In genomic region chrX:118352566-118352965, GRCh38 we compare ENCODE assay signal across 26 cellular contexts. TPM values are rescaled to one million over a fixed set of nuclear protein-coding genes. Genes with fewer than 3 reads are reported as not detected.
DNase-seq lines count a peak whose midpoint lies in the region; ATAC-seq and TF ChIP-seq lines count a peak whose summit lies in the region.
"Had no signal": no experiment of that assay in that cellular context is flagged by ENCODE, and none has a peak within 500 bp of the region (broad histone marks: within the 10 kb centered on the region; RNA-seq: fewer than 3 reads in every experiment).

No MANE protein-coding gene starts in this region.

- no peaks in the 10 kb centered on the region for H3K36me3 Mint-ChIP-seq in CD8-positive, alpha-beta memory T cell
- H3K36me3 Mint-ChIP-seq in WTC11 = no peaks in the 10 kb centered on the region

- no peak overlapping the region for H2BK120ac ChIP-seq in mesendoderm (ENCODE audit: low read depth, low read length)

- TF ChIP-seq CTCF in WTC11 (IDR thresholded peaks at IDR 0.05) (no peak), osteoblast (IDR thresholded peaks at IDR 0.05; ENCODE audit: extremely low read depth, low read depth, low read length) (no peak)

- no peak overlapping the region for H4K8ac ChIP-seq in mesendoderm (ENCODE audit: low read depth, low read length)

- H3K9me3 ChIP-seq in CD8-positive, alpha-beta memory T cell (ENCODE audit: low read length) = no peaks in the 10 kb centered on the region
- no peaks in the 10 kb centered on the region for H3K9me3 ChIP-seq in osteoblast (ENCODE audit: low read depth, low read length)
- H3K9me3 ChIP-seq: lower lobe of right lung, SK-N-SH, uterus had no signal

- H3K36me3 ChIP-seq in ACC112 (ENCODE audit: insufficient read depth, low read length) (no peaks in the 10 kb centered on the region), mesendoderm (ENCODE audit: control insufficient read depth, insufficient read depth, low read length) (no peaks in the 10 kb centered on the region), osteoblast (ENCODE audit: insufficient read depth, low read length) (no peaks in the 10 kb centered on the region)
- H3K36me3 ChIP-seq in CD8-positive, alpha-beta memory T cell (ENCODE audit: insufficient read depth, low read length) = no peaks in the 10 kb centered on the region
- H3K36me3 ChIP-seq: lower lobe of right lung, uterus had no signal

- H3K27me3 Mint-ChIP-seq in CD8-positive, alpha-beta memory T cell = no peaks in the 10 kb centered on the region
- H3K27me3 Mint-ChIP-seq in WTC11 (ENCODE audit: low read depth) = no peaks in the 10 kb centered on the region

- no peak overlapping the region for H2AK5ac ChIP-seq in mesendoderm (ENCODE audit: low read length)

- no peak overlapping the region for H2BK5ac ChIP-seq in mesendoderm (ENCODE audit: low read length)

- no peak overlapping the region for H2AFZ ChIP-seq in ACC112 (ENCODE audit: low read length, unreplicated experiment)
- H2AFZ ChIP-seq in osteoblast (ENCODE audit: low read length) = no peak overlapping the region

- H3K9ac ChIP-seq in mesendoderm (ENCODE audit: low read length) = no peak overlapping the region
- H3K9ac ChIP-seq: SK-N-SH had no signal

- intact Hi-C loops in left ventricle myocardium superior (cut with micrococcal nuclease) = no loop called here

- no peak for DNase-seq in CD8-positive, alpha-beta memory T cell
- no peak for DNase-seq in WTC11 (ENCODE audit: low spot score)
- peak; percentile 24 for DNase-seq in mesendoderm
- DNase-seq in HT-29 (ENCODE audit: low spot score) = no peak
- no peak for DNase-seq in left ventricle myocardium superior
- DNase-seq in osteoblast (ENCODE audit: insufficient read length, low spot score, missing footprints) = no peak
- DNase-seq: activated naive CD4-positive, alpha-beta T cell; activated T-cell treated with anti-CD3 and anti-CD28 coated beads, Interleukin-2, amount 50 U/mL, for 4 hours; amniotic stem cell; C1 segment of cervical spinal cord; dermis blood vessel endothelial cell; HCEC 1CT; islet precursor cell; lower lobe of right lung; NCI-H1105 treated with DMSO at 0.1 percent for 48 hours; NCI-H2081; NCI-H226; occipital lobe; SK-N-SH; small intestine; stimulated activated CD4-positive, alpha-beta T cell treated with anti-CD3 and anti-CD28 coated beads, Interleukin-2, amount 100 ng/mL, for 24 hours; T-helper 9 cell; uterus had no signal

- CTCF ChIA-PET in CD8-positive, alpha-beta memory T cell (lab: Charles Lee) = no interaction called here
- CTCF ChIA-PET in WTC11 (lab: Charles Lee) = no interaction called here

- POLR2A ChIA-PET in CD8-positive, alpha-beta memory T cell (lab: Charles Lee) = no interaction called here
- POLR2A ChIA-PET in WTC11 (lab: Charles Lee) = no interaction called here

- H3K27ac ChIP-seq in ACC112 (ENCODE audit: low read depth, low read length) = peak overlapping the region; percentile 41; the same call in 1 of the 2 replicates
- H3K27ac ChIP-seq in CD8-positive, alpha-beta memory T cell (ENCODE audit: low read depth, low read length) = no peak overlapping the region
- H3K27ac ChIP-seq in mesendoderm (ENCODE audit: low read depth, low read length) = no peak overlapping the region
- H3K27ac ChIP-seq in osteoblast (ENCODE audit: low read depth, low read length) = no peak overlapping the region
- H3K27ac ChIP-seq: lower lobe of right lung, RWPE1, uterus had no signal

- H2BK15ac ChIP-seq in mesendoderm (replicated peaks; ENCODE audit: low read depth) = no peak overlapping the region

- H3K4me1 ChIP-seq in ACC112 (ENCODE audit: control insufficient read depth, insufficient read depth, low read length, unreplicated experiment) = peaks cover 50% of the 10 kb centered on the region
- H3K4me1 ChIP-seq in CD8-positive, alpha-beta memory T cell (ENCODE audit: insufficient read depth, low read length) = peaks cover 41% of the 10 kb centered on the region
- no peaks in the 10 kb centered on the region for H3K4me1 ChIP-seq in mesendoderm (ENCODE audit: control insufficient read depth, low read depth, low read length)
- H3K4me1 ChIP-seq in osteoblast (ENCODE audit: insufficient read depth, low read length) = peaks cover 18% of the 10 kb centered on the region
- H3K4me1 ChIP-seq: uterus had no signal

- no peak for ATAC-seq in WTC11
- no peak for ATAC-seq in GM19463 (IDR thresholded peaks at IDR 0.05; ENCODE audit: unreplicated experiment)
- ATAC-seq in left ventricle myocardium superior = no peak
- ATAC-seq: activated T-cell treated with anti-CD3 and anti-CD28 coated beads, Interleukin-2, amount 50 U/mL, for 4 hours; lower lobe of right lung had no signal

- H3K79me1 ChIP-seq in mesendoderm (ENCODE audit: low read length) = no peaks in the 10 kb centered on the region

- H3K23ac ChIP-seq in mesendoderm (ENCODE audit: low read length) = no peak overlapping the region

- H3K27ac Mint-ChIP-seq in CD8-positive, alpha-beta memory T cell = peak overlapping the region in 1 of 8 donors; percentile 73
- peak overlapping the region; percentile 63; the same call in 1 of the 2 replicates for H3K27ac Mint-ChIP-seq in WTC11

- peaks cover 80% of the 10 kb centered on the region for H3K79me2 ChIP-seq in ACC112 (ENCODE audit: control insufficient read depth, insufficient read depth, low read length, unreplicated experiment)
- peaks cover 37% of the 10 kb centered on the region for H3K79me2 ChIP-seq in mesendoderm (ENCODE audit: control insufficient read depth, insufficient read depth, low read length)
- H3K79me2 ChIP-seq in osteoblast (ENCODE audit: insufficient read depth, low read length) = peaks cover 83% of the 10 kb centered on the region

- H4K5ac ChIP-seq in mesendoderm (ENCODE audit: low read length) = no peak overlapping the region

- H3K4me2 ChIP-seq in mesendoderm (ENCODE audit: low read length) (no peak overlapping the region), osteoblast (ENCODE audit: insufficient read depth, low read length) (no peak overlapping the region)
- H3K4me2 ChIP-seq: SK-N-SH had no signal

- H3K4me3 ChIP-seq in ACC112 (ENCODE audit: low read depth, low read length) (no peak overlapping the region), mesendoderm (ENCODE audit: low read length) (no peak overlapping the region), osteoblast (ENCODE audit: insufficient read depth, low read length) (no peak overlapping the region)
- no peak overlapping the region for H3K4me3 ChIP-seq in CD8-positive, alpha-beta memory T cell (ENCODE audit: low read length)
- H3K4me3 ChIP-seq: lower lobe of right lung, uterus had no signal

- no peak overlapping the region for H3K4ac ChIP-seq in mesendoderm (ENCODE audit: low read depth, low read length)

- H3K56ac ChIP-seq in mesendoderm (ENCODE audit: low read length) = no peak overlapping the region

- no peaks in the 10 kb centered on the region for H3K9me3 Mint-ChIP-seq in CD8-positive, alpha-beta memory T cell
- no peaks in the 10 kb centered on the region for H3K9me3 Mint-ChIP-seq in WTC11
- H3K9me3 Mint-ChIP-seq: activated T-cell treated with anti-CD3 and anti-CD28 coated beads, Interleukin-2, amount 50 U/mL, for 4 hours had no signal

- H3K4me3 Mint-ChIP-seq in CD8-positive, alpha-beta memory T cell = peak overlapping the region in 4 of 7 donors; percentile 4 to 30 (median 20)
- no peak overlapping the region for H3K4me3 Mint-ChIP-seq in WTC11
- H3K4me3 Mint-ChIP-seq: activated T-cell treated with anti-CD3 and anti-CD28 coated beads, Interleukin-2, amount 50 U/mL, for 4 hours had no signal

- H3K18ac ChIP-seq in mesendoderm (ENCODE audit: low read length) = no peak overlapping the region

- H3K27me3 ChIP-seq in ACC112 (ENCODE audit: insufficient read depth, low read length) = no peaks in the 10 kb centered on the region
- no peaks in the 10 kb centered on the region for H3K27me3 ChIP-seq in CD8-positive, alpha-beta memory T cell (ENCODE audit: insufficient read depth, low read length, poor library complexity, severe bottlenecking)
- no peaks in the 10 kb centered on the region for H3K27me3 ChIP-seq in mesendoderm (ENCODE audit: insufficient read depth, low read length, poor library complexity)
- no peaks in the 10 kb centered on the region for H3K27me3 ChIP-seq in osteoblast (ENCODE audit: insufficient read depth, low read length)
- H3K27me3 ChIP-seq: uterus had no signal

- H4K20me1 ChIP-seq in osteoblast (ENCODE audit: insufficient read depth, low read length) = peaks cover 31% of the 10 kb centered on the region

- H3K4me1 Mint-ChIP-seq in CD8-positive, alpha-beta memory T cell = peaks cover 57 to 77% (median 68%) of the 10 kb centered on the region in 3 donors
- peaks cover 53% of the 10 kb centered on the region for H3K4me1 Mint-ChIP-seq in WTC11

TF ChIP-seq in WTC11, 78 proteins besides CTCF, POLR2A, EP300 and RAD21:
- TF ChIP-seq RELA (CRISPR knock-in tag; IDR thresholded peaks at IDR 0.05; ENCODE audit: borderline replicate concordance) = no peak
- TF ChIP-seq JUN (CRISPR knock-in tag; IDR thresholded peaks at IDR 0.05) = no peak
- TF ChIP-seq TEAD1 (CRISPR knock-in tag; IDR thresholded peaks at IDR 0.05) = no peak
- no peak for TF ChIP-seq TP53 (CRISPR knock-in tag; IDR thresholded peaks at IDR 0.05)
- TF ChIP-seq NR2C2 (CRISPR knock-in tag; IDR thresholded peaks at IDR 0.05) = no peak
- no peak for TF ChIP-seq ZMAT4 (CRISPR knock-in tag; IDR thresholded peaks at IDR 0.05)
- no peak for TF ChIP-seq NR1H2 (CRISPR knock-in tag; IDR thresholded peaks at IDR 0.05)
- no peak for TF ChIP-seq CBFB (CRISPR knock-in tag; IDR thresholded peaks at IDR 0.05; ENCODE audit: low read depth)

RNA-seq across cellular contexts. Expression of gene WDR44, which starts 6.7 kb away (rescaled TPM):
- total RNA-seq in CD8-positive, alpha-beta memory T cell = 10 to 100 TPM; 12.1 to 12.4 TPM
- polyA plus RNA-seq in CD8-positive, alpha-beta memory T cell = 9.3 TPM
- total RNA-seq in WTC11 (2021) (17.5 to 19.0 TPM (median 18.4 TPM) in 3 replicates), left ventricle myocardium superior (10.8 TPM), osteoblast (21.0 and 21.8 TPM in 2 replicates)
- polyA plus RNA-seq in mesendoderm (2013, experiment 1 of 2) = 10.2 TPM
- 10.3 TPM for polyA plus RNA-seq in mesendoderm (2013, experiment 2 of 2)
- 6.3 and 6.6 TPM in 2 replicates for total RNA-seq in HT-29 (2014; rRNA removed; shearing (Covaris generic))
